In genomic region chr19:5354403-5354802, GRCh38 we compare ENCODE assay signal across 9 cellular contexts. TPM values are rescaled to one million over a fixed set of nuclear protein-coding genes. Genes with fewer than 3 reads are reported as not detected.
DNase-seq lines count a peak whose midpoint lies in the region; ATAC-seq and TF ChIP-seq lines count a peak whose summit lies in the region.
"Had no signal": no experiment of that assay in that cellular context is flagged by ENCODE, and none has a peak within 500 bp of the region (broad histone marks: within the 10 kb centered on the region; RNA-seq: fewer than 3 reads in every experiment).

No MANE protein-coding gene starts in this region.

- no peak overlapping the region for H3K4me2 ChIP-seq in PC-9

- no peak overlapping the region for H3K27ac Mint-ChIP-seq in naive thymus-derived CD4-positive, alpha-beta T cell

- no peak overlapping the region for H3K27ac ChIP-seq in PC-9
- no peak overlapping the region for H3K27ac ChIP-seq in naive thymus-derived CD4-positive, alpha-beta T cell (ENCODE audit: low read depth, low read length)

- DNase-seq in AG04449 (ENCODE audit: low read depth, low spot score): no peak
- DNase-seq in ELR (ENCODE audit: low read depth): peak; percentile 52
- DNase-seq in PC-9: no peak
- peak; percentile 19 for DNase-seq in fibroblast of mammary gland (ENCODE audit: low read depth)
- no peak for DNase-seq in naive thymus-derived CD4-positive, alpha-beta T cell
- DNase-seq in NCI-H2081 treated with DMSO at 0.1 percent for 48 hours (lab: John Stamatoyannopoulos, UW): no peak
- DNase-seq in DMS53 (lab: John Stamatoyannopoulos, UW): no peak
- DNase-seq: NCI-H446 treated with DMSO at 0.1 percent for 48 hours had no signal

- no peaks in the 10 kb centered on the region for H3K79me2 ChIP-seq in PC-9 (ENCODE audit: low read depth)

- peaks cover 0 to 2% (median 0%) of the 10 kb centered on the region in 7 donors for H3K4me1 Mint-ChIP-seq in naive thymus-derived CD4-positive, alpha-beta T cell

- H4K20me1 ChIP-seq in PC-9 (ENCODE audit: insufficient read depth): no peaks in the 10 kb centered on the region

- H3K36me3 Mint-ChIP-seq in naive thymus-derived CD4-positive, alpha-beta T cell: no peaks in the 10 kb centered on the region

- no peaks in the 10 kb centered on the region for H3F3A ChIP-seq in PC-9 (ENCODE audit: insufficient read depth, low read depth)

- H3K9me3 ChIP-seq in PC-9 (ENCODE audit: insufficient read depth, low read depth): no peaks in the 10 kb centered on the region
- H3K9me3 ChIP-seq in naive thymus-derived CD4-positive, alpha-beta T cell (ENCODE audit: control insufficient read depth in 2 of 3, low read length in 3 of 3): no peaks in the 10 kb centered on the region

- no peak overlapping the region for H2AFZ ChIP-seq in PC-9

- no peak overlapping the region for H3K4me3 Mint-ChIP-seq in naive thymus-derived CD4-positive, alpha-beta T cell

- no peak overlapping the region for H3K4me3 ChIP-seq in AG04449 (ENCODE audit: low read depth, low read length)
- no peak overlapping the region for H3K4me3 ChIP-seq in PC-9
- no peak overlapping the region for H3K4me3 ChIP-seq in fibroblast of mammary gland (ENCODE audit: control insufficient read depth, low read depth, low read length)
- H3K4me3 ChIP-seq in naive thymus-derived CD4-positive, alpha-beta T cell (ENCODE audit: low read length): no peak overlapping the region

- POLR2A ChIA-PET in AG04449 (lab: Yijun Ruan, JAX): no interaction called here
- POLR2A ChIA-PET in PC-9 (lab: Charles Lee; ENCODE audit: unreplicated experiment): no interaction called here
- POLR2A ChIA-PET in naive thymus-derived CD4-positive, alpha-beta T cell (lab: Charles Lee): no interaction called here

- no TSS peak for BruUV-seq in PC-9 (replicated peaks; lab: Mats Ljungman, UMichigan)

- peaks cover 0 to 72% (median 45%) of the 10 kb centered on the region in 5 donors for H3K27me3 Mint-ChIP-seq in naive thymus-derived CD4-positive, alpha-beta T cell

- peaks cover 11% of the 10 kb centered on the region; the same call in 1 of the 2 replicates for H3K27me3 ChIP-seq in PC-9 (ENCODE audit: insufficient read depth, low read depth)
- H3K27me3 ChIP-seq in naive thymus-derived CD4-positive, alpha-beta T cell (ENCODE audit: control insufficient read depth in 2 of 2, insufficient read depth in 2 of 2, low read length in 2 of 2): no peaks in the 10 kb centered on the region

- no peaks in the 10 kb centered on the region for H3K36me3 ChIP-seq in PC-9 (ENCODE audit: low read depth)
- H3K36me3 ChIP-seq in naive thymus-derived CD4-positive, alpha-beta T cell (ENCODE audit: control insufficient read depth in 2 of 3, insufficient read depth in 3 of 3, low read length in 3 of 3): no peaks in the 10 kb centered on the region

- no peaks in the 10 kb centered on the region for H3K9me2 ChIP-seq in PC-9 (ENCODE audit: insufficient read depth)

- TF ChIP-seq CTCF in AG04449 (IDR thresholded peaks at IDR 0.05; ENCODE audit: insufficient read depth, low read length, missing control alignments) (peak; percentile 38), PC-9 (conservative IDR thresholded peaks at IDR 0.05) (peak; percentile 42), fibroblast of mammary gland (conservative IDR thresholded peaks at IDR 0.05; ENCODE audit: control insufficient read depth, insufficient read depth, low read depth, low read length) (peak; percentile 39)

- no peak for ATAC-seq in naive thymus-derived CD4-positive, alpha-beta T cell
- ATAC-seq in HG03159 (IDR thresholded peaks at IDR 0.05; ENCODE audit: unreplicated experiment): no peak

- no peaks in the 10 kb centered on the region for H3K4me1 ChIP-seq in PC-9 (replicated peaks; ENCODE audit: insufficient read depth)
- H3K4me1 ChIP-seq in naive thymus-derived CD4-positive, alpha-beta T cell (ENCODE audit: control insufficient read depth in 2 of 2, insufficient read depth in 2 of 2, low read length in 2 of 2): no peaks in the 10 kb centered on the region

- H3K9me3 Mint-ChIP-seq in naive thymus-derived CD4-positive, alpha-beta T cell: peaks cover 0 to 9% (median 2%) of the 10 kb centered on the region in 11 donors

- CTCF ChIA-PET in AG04449 (lab: Yijun Ruan, JAX): no interaction called here
- CTCF ChIA-PET in PC-9 (lab: Charles Lee): no interaction called here
- CTCF ChIA-PET in naive thymus-derived CD4-positive, alpha-beta T cell (lab: Charles Lee): no interaction called here

- intact Hi-C loops in PC-9 (cut with micrococcal nuclease; ENCODE audit: unreplicated experiment): no loop called here
- intact Hi-C loops in naive thymus-derived CD4-positive, alpha-beta T cell (cut with micrococcal nuclease): no loop called here

RNA-seq across cellular contexts. Expression of gene PTPRS, which starts 13.8 kb away (rescaled TPM):
- 131 and 183 TPM in 2 replicates for total RNA-seq in PC-9 (2021)
- 1 to 10 TPM in 4 of 5 experiments, not detected in 1; 2.5 to 9.3 (median 5.0) TPM for total RNA-seq in naive thymus-derived CD4-positive, alpha-beta T cell
- polyA plus RNA-seq in naive thymus-derived CD4-positive, alpha-beta T cell: 1 to 10 TPM in 1 of 2 donors, under 1 TPM in 1; 0.51 to 2.0 TPM

Comparison
In these comparisons a context has a peak if more than half of its experiments do, and no peak if none do; other contexts are left out.
1. DNase-seq: peak in ELR (single experiment) and fibroblast of mammary gland (single experiment); none in AG04449 (single experiment), PC-9 (0 of 2), naive thymus-derived CD4-positive, alpha-beta T cell (0 of 9), NCI-H2081 treated with DMSO at 0.1 percent for 48 hours (single experiment) and DMS53 (single experiment).
2. RNA of gene PTPRS, which starts 13.8 kb away (total RNA-seq): 131 to 183 TPM in PC-9; 2.5 to 9.3 TPM in naive thymus-derived CD4-positive, alpha-beta T cell; every median in the first group is over 10 times any median in the second.
3. Peak in every context shown above with its lines, with median percentiles within 50 percentile points of each other: CTCF ChIP-seq.